In genomic region chr5:51500-51823, GRCh38 we compare ENCODE assay signal across 18 cellular contexts. TPM values are rescaled to one million over a fixed set of nuclear protein-coding genes. Genes with fewer than 3 reads are reported as not detected.
DNase-seq lines count a peak whose midpoint lies in the region; TF ChIP-seq lines count a peak whose summit lies in the region.
"Had no signal": no experiment of that assay in that cellular context is flagged by ENCODE, and none has a peak within 500 bp of the region (broad histone marks: within the 10 kb centered on the region; RNA-seq: fewer than 3 reads in every experiment).

No MANE protein-coding gene starts in this region.

- H3K27me3 Mint-ChIP-seq in brain = peaks cover 54% of the 10 kb centered on the region

- no peaks in the 10 kb centered on the region for H3F3A ChIP-seq in smooth muscle cell (ENCODE audit: low read depth)

- H3K27me3 ChIP-seq in H7 (ENCODE audit: control insufficient read depth, insufficient read depth, low read length) (peaks cover 44% of the 10 kb centered on the region), smooth muscle cell (ENCODE audit: low read depth) (peaks cover 80% of the 10 kb centered on the region)

- H3K36me3 Mint-ChIP-seq in brain = no peaks in the 10 kb centered on the region
- H3K36me3 Mint-ChIP-seq: CD8-positive, alpha-beta memory T cell had no signal

- WGBS in smooth muscle cell (ENCODE audit: low lambda C conversion rate) = 18% methylated on average over 24 of the region's 24 CpGs

- DNase-seq in H7 (peak; percentile 50), smooth muscle cell (lab: John Stamatoyannopoulos, UW; ENCODE audit: unreplicated experiment) (no peak), DMS 273 (lab: John Stamatoyannopoulos, UW; ENCODE audit: unreplicated experiment) (no peak), OCI-M1 (lab: John Stamatoyannopoulos, UW) (no peak), hippocampal formation (lab: John Stamatoyannopoulos, UW) (no peak)
- DNase-seq: C1 segment of cervical spinal cord; CD8-positive, alpha-beta memory T cell; DMS79; NCI-H1105 treated with DMSO at 0.1 percent for 48 hours; NCI-H1694 treated with DMSO at 0.1 percent for 48 hours; NCI-H2107; NCI-H510A; NCI-H748 treated with DMSO at 0.1 percent for 48 hours; SHP77 treated with DMSO at 0.1 percent for 48 hours; SK-N-SH had no signal

- H3K27ac Mint-ChIP-seq in brain = peak overlapping the region in 1 of 5 experiments; percentile 66
- H3K27ac Mint-ChIP-seq: CD8-positive, alpha-beta memory T cell had no signal

- H3K36me3 ChIP-seq in H7 (replicated peaks; ENCODE audit: control insufficient read depth, insufficient read depth, low read length) (no peaks in the 10 kb centered on the region), smooth muscle cell (ENCODE audit: low read depth) (no peaks in the 10 kb centered on the region)

- H3K9me3 ChIP-seq in iPS-18c (ENCODE audit: control insufficient read depth, insufficient read depth, low read length) = no peaks in the 10 kb centered on the region
- no peaks in the 10 kb centered on the region for H3K9me3 ChIP-seq in smooth muscle cell (replicated peaks; ENCODE audit: low read depth)
- H3K9me3 ChIP-seq: SK-N-SH had no signal

- H3K4me3 ChIP-seq in H7 (ENCODE audit: insufficient read depth, low read depth, low read length) (peak overlapping the region; percentile 32; the same call in 1 of the 2 replicates), iPS-18c (ENCODE audit: insufficient read depth, low read depth, low read length) (peak overlapping the region; percentile 46), smooth muscle cell (no peak overlapping the region)
- H3K4me3 ChIP-seq: K562 had no signal

- H3K4me1 ChIP-seq in smooth muscle cell (ENCODE audit: low read depth) = no peaks in the 10 kb centered on the region

- H3K9me3 Mint-ChIP-seq in brain = peaks cover 0 to 18% (median 1%) of the 10 kb centered on the region in 5 experiments

- no peak overlapping the region for H3K9ac ChIP-seq in smooth muscle cell (ENCODE audit: low read depth)
- H3K9ac ChIP-seq: SK-N-SH had no signal

- TF ChIP-seq CTCF in brain (conservative IDR thresholded peaks at IDR 0.05) (no peak), smooth muscle cell (IDR thresholded peaks at IDR 0.05; ENCODE audit: borderline replicate concordance, insufficient read depth, poor library complexity, severe bottlenecking) (no peak)

- peak overlapping the region; percentile 36 to 81 (median 77) for H3K4me3 Mint-ChIP-seq in brain

- H2AFZ ChIP-seq in smooth muscle cell (ENCODE audit: low read depth) = no peak overlapping the region

- H3K79me2 ChIP-seq in smooth muscle cell (ENCODE audit: low read depth) = no peaks in the 10 kb centered on the region

- H3K27ac ChIP-seq in smooth muscle cell (ENCODE audit: low read depth) = no peak overlapping the region

- peak overlapping the region; percentile 20 for H3K4me2 ChIP-seq in smooth muscle cell
- H3K4me2 ChIP-seq: SK-N-SH had no signal

- peaks cover 17% of the 10 kb centered on the region for H3K4me1 Mint-ChIP-seq in brain
- H3K4me1 Mint-ChIP-seq: CD8-positive, alpha-beta memory T cell had no signal

- H4K20me1 ChIP-seq in smooth muscle cell (ENCODE audit: low read depth) = no peaks in the 10 kb centered on the region

RNA-seq across cellular contexts. Expression of gene PLEKHG4B, which starts 40.5 kb away (rescaled TPM):
- 25.2 and 34.1 TPM in 2 replicates for total RNA-seq in H7 (2014; rRNA removed; shearing (Covaris generic))
- polyA plus RNA-seq in brain (ENCODE audit: insufficient read depth, low read depth, low replicate concordance) = 23.0 TPM
- 6.3 and 17.9 TPM in 2 replicates for total RNA-seq in smooth muscle cell
- polyA plus RNA-seq in smooth muscle cell = 12.1 and 15.8 TPM in 2 replicates
- total RNA-seq: CD8-positive, alpha-beta memory T cell had no signal
- polyA plus RNA-seq: CD8-positive, alpha-beta memory T cell; K562 had no signal
